ENCODE assay signal across 2 cellular contexts in the genomic region with DNA sequence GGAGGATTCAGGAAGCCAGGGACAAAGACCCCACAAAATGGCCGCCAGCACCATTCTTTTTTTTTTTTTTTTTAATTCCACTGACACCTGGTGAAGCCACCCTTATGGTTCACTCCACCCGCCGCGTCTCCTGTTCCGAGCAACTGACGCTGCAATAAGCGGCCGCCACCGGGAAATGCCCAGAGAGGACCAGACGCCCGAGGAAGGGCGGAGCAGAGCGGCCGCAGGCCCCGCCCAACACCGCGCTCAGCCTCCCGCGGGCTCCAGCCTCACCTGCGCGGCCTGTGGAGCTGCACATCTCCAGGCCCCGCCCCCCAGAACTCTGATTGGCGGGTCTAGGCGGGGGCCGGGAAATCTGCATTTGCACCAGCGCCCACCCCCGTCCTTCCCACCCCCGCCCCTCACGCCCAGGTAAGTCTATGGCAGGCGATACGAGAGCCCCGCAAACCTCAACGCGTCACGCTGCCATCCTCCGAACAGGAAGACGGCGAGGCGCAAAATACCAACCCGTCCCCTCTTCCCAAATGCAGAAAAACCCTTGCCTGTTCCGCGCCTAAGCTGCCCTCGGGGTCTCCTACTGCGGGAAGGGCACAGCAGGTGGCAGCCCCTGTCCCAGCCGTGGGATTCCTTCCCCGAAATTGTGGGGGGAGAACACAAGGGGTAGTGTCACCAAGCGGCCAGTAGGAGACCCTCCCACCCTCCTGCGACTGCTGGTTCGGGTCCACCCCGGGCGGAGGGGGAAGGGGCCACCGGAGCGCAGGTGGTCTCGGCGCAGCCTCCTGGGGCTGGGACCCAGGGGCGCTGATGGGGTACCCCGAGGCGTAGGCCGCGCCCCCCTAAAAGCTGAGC.
A peak's percentile ranks its signal among the peaks of the same experiment; 100 is the strongest.
TF ChIP-seq lines count a peak whose summit lies in the region.

No MANE protein-coding gene starts in this region.

TF ChIP-seq in WTC11, 78 proteins besides CTCF, POLR2A, EP300 and RAD21 (continued from another document):
- TF ChIP-seq FOXP1 (CRISPR knock-in tag; IDR thresholded peaks at IDR 0.05; ENCODE audit: borderline replicate concordance) = peak; percentile 30; the same call in 1 of the 2 replicates
- TF ChIP-seq JAZF1 (CRISPR knock-in tag; IDR thresholded peaks at IDR 0.05) = no peak
- TF ChIP-seq NFYB (CRISPR knock-in tag; conservative IDR thresholded peaks at IDR 0.05; ENCODE audit: low read depth) = peak; percentile 46; the same call in 1 of the 2 replicates
- 0 out of 2 replicates have a peak, but pooled peaks have one; percentile 26 for TF ChIP-seq GABPB1 (CRISPR knock-in tag; IDR thresholded peaks at IDR 0.05)
- TF ChIP-seq SP1 (CRISPR knock-in tag; conservative IDR thresholded peaks at IDR 0.05) = peak; percentile 55
- TF ChIP-seq ZBTB21 (CRISPR knock-in tag; IDR thresholded peaks at IDR 0.05; ENCODE audit: borderline replicate concordance) = no peak
- TF ChIP-seq MXD4 (CRISPR knock-in tag; IDR thresholded peaks at IDR 0.05; ENCODE audit: borderline replicate concordance) = no peak
- TF ChIP-seq ETV6 (CRISPR knock-in tag; IDR thresholded peaks at IDR 0.05) = 0 out of 2 replicates have a peak, but pooled peaks have one; percentile 10

TF ChIP-seq in HepG2, 621 proteins besides CTCF, POLR2A, EP300 and RAD21 (continues in another document):
- TF ChIP-seq POLR2AphosphoS5 (IDR thresholded peaks at IDR 0.05; ENCODE audit: low read depth, low read length) = peak; percentile 85
- TF ChIP-seq ZNF883 (CRISPR knock-in tag; IDR thresholded peaks at IDR 0.05; ENCODE audit: not compliant biosample characterization) = peak; percentile 56
- TF ChIP-seq RARA (CRISPR knock-in tag; IDR thresholded peaks at IDR 0.05) = peak; percentile 18; the same call in 1 of the 2 replicates
- TF ChIP-seq ZNF160 (CRISPR knock-in tag; IDR thresholded peaks at IDR 0.05) = 0 out of 2 replicates have a peak, but pooled peaks have one; percentile 11
- TF ChIP-seq RFXAP (CRISPR knock-in tag; IDR thresholded peaks at IDR 0.05; ENCODE audit: borderline replicate concordance) = peak; percentile 37; the same call in 1 of the 2 replicates
- TF ChIP-seq ZNF251 (CRISPR knock-in tag; IDR thresholded peaks at IDR 0.05) = no peak
- peak; percentile 89; the same call in 1 of the 2 replicates for TF ChIP-seq ZBTB7A (CRISPR knock-in tag; IDR thresholded peaks at IDR 0.05)
- no peak for TF ChIP-seq PPARG (CRISPR knock-in tag; conservative IDR thresholded peaks at IDR 0.05)
- TF ChIP-seq ZNF317 (CRISPR knock-in tag; IDR thresholded peaks at IDR 0.05) = 0 out of 2 replicates have a peak, but pooled peaks have one; percentile 50
- peak; percentile 56 for TF ChIP-seq HOXA3 (CRISPR knock-in tag; IDR thresholded peaks at IDR 0.05)
- TF ChIP-seq TMF1 (CRISPR knock-in tag; IDR thresholded peaks at IDR 0.05; ENCODE audit: low read depth) = no peak
- peak; percentile 15; the same call in 1 of the 2 replicates for TF ChIP-seq AKAP8 (CRISPR knock-in tag; IDR thresholded peaks at IDR 0.05)
- 0 out of 2 replicates have a peak, but pooled peaks have one; percentile 8 for TF ChIP-seq ZNF121 (CRISPR knock-in tag; IDR thresholded peaks at IDR 0.05)
- TF ChIP-seq SMAD1 (CRISPR knock-in tag; IDR thresholded peaks at IDR 0.05; ENCODE audit: borderline replicate concordance, low read depth) = peak; percentile 71; the same call in 1 of the 2 replicates
- peak; percentile 51; the same call in 1 of the 2 replicates for TF ChIP-seq ZNF605 (CRISPR knock-in tag; IDR thresholded peaks at IDR 0.05)
- TF ChIP-seq ZNF354B (CRISPR knock-in tag; IDR thresholded peaks at IDR 0.05) = no peak
- peak; percentile 83 for TF ChIP-seq SP4 (CRISPR knock-in tag; IDR thresholded peaks at IDR 0.05)
- TF ChIP-seq HINFP (CRISPR knock-in tag; IDR thresholded peaks at IDR 0.05; ENCODE audit: low read depth) = no peak; the same call in 1 of the 2 replicates
- TF ChIP-seq ZC3H4 (CRISPR knock-in tag; IDR thresholded peaks at IDR 0.05; ENCODE audit: borderline replicate concordance) = no peak
- TF ChIP-seq ZNF563 (CRISPR knock-in tag; IDR thresholded peaks at IDR 0.05) = no peak
- TF ChIP-seq ZKSCAN1 (IDR thresholded peaks at IDR 0.05; ENCODE audit: low read length) = no peak
- TF ChIP-seq SP5 (CRISPR knock-in tag; IDR thresholded peaks at IDR 0.05; ENCODE audit: borderline replicate concordance, low read depth) = peak; percentile 90
- TF ChIP-seq RXRB (CRISPR knock-in tag; IDR thresholded peaks at IDR 0.05; ENCODE audit: borderline replicate concordance) = 0 out of 2 replicates have a peak, but pooled peaks have one; percentile 28
- TF ChIP-seq ONECUT2 (CRISPR knock-in tag; IDR thresholded peaks at IDR 0.05) = 0 out of 2 replicates have a peak, but pooled peaks have one; percentile 2
- peak; percentile 65 for TF ChIP-seq HNF1B (CRISPR knock-in tag; IDR thresholded peaks at IDR 0.05)
- 0 out of 2 replicates have a peak, but pooled peaks have one; percentile 19 for TF ChIP-seq ZNF468 (CRISPR knock-in tag; IDR thresholded peaks at IDR 0.05)
- TF ChIP-seq BCL6 (CRISPR knock-in tag; IDR thresholded peaks at IDR 0.05) = peak; percentile 43
- TF ChIP-seq, protein P1, sequence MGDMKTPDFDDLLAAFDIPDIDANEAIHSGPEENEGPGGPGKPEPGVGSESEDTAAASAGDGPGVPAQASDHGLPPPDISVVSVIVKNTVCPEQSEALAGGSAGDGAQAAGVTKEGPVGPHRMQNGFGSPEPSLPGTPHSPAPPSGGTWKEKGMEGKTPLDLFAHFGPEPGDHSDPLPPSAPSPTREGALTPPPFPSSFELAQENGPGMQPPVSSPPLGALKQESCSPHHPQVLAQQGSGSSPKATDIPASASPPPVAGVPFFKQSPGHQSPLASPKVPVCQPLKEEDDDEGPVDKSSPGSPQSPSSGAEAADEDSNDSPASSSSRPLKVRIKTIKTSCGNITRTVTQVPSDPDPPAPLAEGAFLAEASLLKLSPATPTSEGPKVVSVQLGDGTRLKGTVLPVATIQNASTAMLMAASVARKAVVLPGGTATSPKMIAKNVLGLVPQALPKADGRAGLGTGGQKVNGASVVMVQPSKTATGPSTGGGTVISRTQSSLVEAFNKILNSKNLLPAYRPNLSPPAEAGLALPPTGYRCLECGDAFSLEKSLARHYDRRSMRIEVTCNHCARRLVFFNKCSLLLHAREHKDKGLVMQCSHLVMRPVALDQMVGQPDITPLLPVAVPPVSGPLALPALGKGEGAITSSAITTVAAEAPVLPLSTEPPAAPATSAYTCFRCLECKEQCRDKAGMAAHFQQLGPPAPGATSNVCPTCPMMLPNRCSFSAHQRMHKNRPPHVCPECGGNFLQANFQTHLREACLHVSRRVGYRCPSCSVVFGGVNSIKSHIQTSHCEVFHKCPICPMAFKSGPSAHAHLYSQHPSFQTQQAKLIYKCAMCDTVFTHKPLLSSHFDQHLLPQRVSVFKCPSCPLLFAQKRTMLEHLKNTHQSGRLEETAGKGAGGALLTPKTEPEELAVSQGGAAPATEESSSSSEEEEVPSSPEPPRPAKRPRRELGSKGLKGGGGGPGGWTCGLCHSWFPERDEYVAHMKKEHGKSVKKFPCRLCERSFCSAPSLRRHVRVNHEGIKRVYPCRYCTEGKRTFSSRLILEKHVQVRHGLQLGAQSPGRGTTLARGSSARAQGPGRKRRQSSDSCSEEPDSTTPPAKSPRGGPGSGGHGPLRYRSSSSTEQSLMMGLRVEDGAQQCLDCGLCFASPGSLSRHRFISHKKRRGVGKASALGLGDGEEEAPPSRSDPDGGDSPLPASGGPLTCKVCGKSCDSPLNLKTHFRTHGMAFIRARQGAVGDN (CRISPR knock-in tag; IDR thresholded peaks at IDR 0.05) = peak; percentile 85
- no peak for TF ChIP-seq ZNF33A (CRISPR knock-in tag; IDR thresholded peaks at IDR 0.05; ENCODE audit: borderline replicate concordance)
- 0 out of 2 replicates have a peak, but pooled peaks have one; percentile 53 for TF ChIP-seq ZNF44 (CRISPR knock-in tag; IDR thresholded peaks at IDR 0.05)
- no peak for TF ChIP-seq ZNF3 (CRISPR knock-in tag; IDR thresholded peaks at IDR 0.05)
- no peak for TF ChIP-seq SP1 (IDR thresholded peaks at IDR 0.05)
- TF ChIP-seq SP1 (CRISPR knock-in tag; IDR thresholded peaks at IDR 0.05) = peak; percentile 81
- no peak for TF ChIP-seq IKZF4 (CRISPR knock-in tag; IDR thresholded peaks at IDR 0.05; ENCODE audit: borderline replicate concordance, low read depth, not compliant biosample characterization)
- TF ChIP-seq, protein P2, sequence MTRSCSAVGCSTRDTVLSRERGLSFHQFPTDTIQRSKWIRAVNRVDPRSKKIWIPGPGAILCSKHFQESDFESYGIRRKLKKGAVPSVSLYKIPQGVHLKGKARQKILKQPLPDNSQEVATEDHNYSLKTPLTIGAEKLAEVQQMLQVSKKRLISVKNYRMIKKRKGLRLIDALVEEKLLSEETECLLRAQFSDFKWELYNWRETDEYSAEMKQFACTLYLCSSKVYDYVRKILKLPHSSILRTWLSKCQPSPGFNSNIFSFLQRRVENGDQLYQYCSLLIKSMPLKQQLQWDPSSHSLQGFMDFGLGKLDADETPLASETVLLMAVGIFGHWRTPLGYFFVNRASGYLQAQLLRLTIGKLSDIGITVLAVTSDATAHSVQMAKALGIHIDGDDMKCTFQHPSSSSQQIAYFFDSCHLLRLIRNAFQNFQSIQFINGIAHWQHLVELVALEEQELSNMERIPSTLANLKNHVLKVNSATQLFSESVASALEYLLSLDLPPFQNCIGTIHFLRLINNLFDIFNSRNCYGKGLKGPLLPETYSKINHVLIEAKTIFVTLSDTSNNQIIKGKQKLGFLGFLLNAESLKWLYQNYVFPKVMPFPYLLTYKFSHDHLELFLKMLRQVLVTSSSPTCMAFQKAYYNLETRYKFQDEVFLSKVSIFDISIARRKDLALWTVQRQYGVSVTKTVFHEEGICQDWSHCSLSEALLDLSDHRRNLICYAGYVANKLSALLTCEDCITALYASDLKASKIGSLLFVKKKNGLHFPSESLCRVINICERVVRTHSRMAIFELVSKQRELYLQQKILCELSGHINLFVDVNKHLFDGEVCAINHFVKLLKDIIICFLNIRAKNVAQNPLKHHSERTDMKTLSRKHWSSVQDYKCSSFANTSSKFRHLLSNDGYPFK (CRISPR knock-in tag; IDR thresholded peaks at IDR 0.05; ENCODE audit: borderline replicate concordance) = peak; percentile 36; the same call in 1 of the 2 replicates
- TF ChIP-seq ZNF572 (CRISPR knock-in tag; IDR thresholded peaks at IDR 0.05) = 0 out of 2 replicates have a peak, but pooled peaks have one; percentile 77
- TF ChIP-seq SRSF1 (optimal IDR thresholded peaks at IDR 0.05; ENCODE audit: low read depth, low read length) = peak; percentile 20
- no peak for TF ChIP-seq FOXK2 (IDR thresholded peaks at IDR 0.05)
- 0 out of 2 replicates have a peak, but pooled peaks have one; percentile 11 for TF ChIP-seq CEBPG (CRISPR knock-in tag; IDR thresholded peaks at IDR 0.05)
- peak; percentile 65 for TF ChIP-seq RXRA (CRISPR knock-in tag; IDR thresholded peaks at IDR 0.05)
- TF ChIP-seq ZBTB42 (CRISPR knock-in tag; IDR thresholded peaks at IDR 0.05) = 0 out of 2 replicates have a peak, but pooled peaks have one; percentile 41
- no peak; the same call in 1 of the 2 replicates for TF ChIP-seq ZNF614 (CRISPR knock-in tag; IDR thresholded peaks at IDR 0.05; ENCODE audit: borderline replicate concordance)
- TF ChIP-seq ZBTB38 (CRISPR knock-in tag; IDR thresholded peaks at IDR 0.05) = 0 out of 2 replicates have a peak, but pooled peaks have one; percentile 3
- peak; percentile 54; the same call in 1 of the 2 replicates for TF ChIP-seq YEATS4 (CRISPR knock-in tag; IDR thresholded peaks at IDR 0.05; ENCODE audit: borderline replicate concordance)
- no peak for TF ChIP-seq FOXA1 (IDR thresholded peaks at IDR 0.05)
- TF ChIP-seq FOXA1 (CRISPR knock-in tag; IDR thresholded peaks at IDR 0.05) = no peak; the same call in 1 of the 2 replicates
- TF ChIP-seq, protein P3, sequence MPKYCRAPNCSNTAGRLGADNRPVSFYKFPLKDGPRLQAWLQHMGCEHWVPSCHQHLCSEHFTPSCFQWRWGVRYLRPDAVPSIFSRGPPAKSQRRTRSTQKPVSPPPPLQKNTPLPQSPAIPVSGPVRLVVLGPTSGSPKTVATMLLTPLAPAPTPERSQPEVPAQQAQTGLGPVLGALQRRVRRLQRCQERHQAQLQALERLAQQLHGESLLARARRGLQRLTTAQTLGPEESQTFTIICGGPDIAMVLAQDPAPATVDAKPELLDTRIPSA (CRISPR knock-in tag; IDR thresholded peaks at IDR 0.05; ENCODE audit: borderline replicate concordance) = no peak
- TF ChIP-seq ZNF792 (CRISPR knock-in tag; IDR thresholded peaks at IDR 0.05) = peak; percentile 40; the same call in 1 of the 2 replicates
- TF ChIP-seq BRCA1 (CRISPR knock-in tag; IDR thresholded peaks at IDR 0.05) = peak; percentile 47; the same call in 1 of the 2 replicates
